In genomic region chr18:24553886-24554285, GRCh38 we compare ENCODE assay signal across 28 cellular contexts.
"Had no signal": no experiment of that assay in that cellular context is flagged by ENCODE, and none has a peak within 500 bp of the region (broad histone marks: within the 10 kb centered on the region; RNA-seq: fewer than 3 reads in every experiment).

No MANE protein-coding gene starts in this region.

- H3K4me1 Mint-ChIP-seq: activated B cell treated with CpG ODN at 0.5 μM for 24 hours; natural killer cell; stimulated activated effector memory CD8-positive, alpha-beta T cell treated with anti-CD3 and anti-CD28 coated beads, Interleukin-12 subunit alpha, Interleukin-12 subunit beta, amount 100 ng/mL, for 72 hours had no signal

- DNase-seq: activated B cell treated with CpG ODN at 0.5 μM for 24 hours; activated CD4-positive, alpha-beta T cell treated with anti-CD3 and anti-CD28 coated beads, Interleukin-2, amount 50 U/mL, for 1 hour; activated CD8-positive, alpha-beta T cell treated with anti-CD3 and anti-CD28 coated beads for 36 hours; activated naive CD4-positive, alpha-beta T cell; activated T-cell treated with anti-CD3 and anti-CD28 coated beads, Interleukin-2, amount 50 U/mL, for 4 hours; central memory CD4-positive, alpha-beta T cell; erythroblast; hippocampal formation; left lung; lower lobe of right lung; mesendoderm; natural killer cell; right lobe of liver; stimulated activated CD4-positive, alpha-beta T cell treated with anti-CD3 and anti-CD28 coated beads, Interleukin-4, amount 100 ng/mL, for 24 hours; T-helper 1 cell had no signal

- H3K27me3 ChIP-seq: breast epithelium, left lung, neutrophil, right lobe of liver, vagina had no signal

- H3K27me3 Mint-ChIP-seq: dendritic cell treated with granulocyte-macrophage colony-stimulating factor and Interleukin-4, amounts not matched to agents 40 ng/mL and 50 ng/mL, for 4 days had no signal

- H3K27ac ChIP-seq: breast epithelium, gastroesophageal sphincter, left lung, lower lobe of right lung, neutrophil, right lobe of liver, skin epidermis, thoracic aorta, vagina had no signal

- H3K4me3 ChIP-seq: breast epithelium, gastroesophageal sphincter, left lung, lower lobe of right lung, right lobe of liver, skin epidermis, thoracic aorta, vagina had no signal

- H3K9me3 Mint-ChIP-seq: activated B cell treated with CpG ODN at 0.5 μM for 24 hours; activated CD8-positive, alpha-beta T cell treated with anti-CD3 and anti-CD28 coated beads for 36 hours; activated naive CD4-positive, alpha-beta T cell treated with anti-CD3 and anti-CD28 coated beads, Interleukin-2, amount 50 U/mL, for 72 hours; activated T-cell treated with anti-CD3 and anti-CD28 coated beads, Interleukin-2, amount 50 U/mL, for 4 hours; activated T-helper 2 cell treated with anti-CD3 and anti-CD28 coated beads, Interferon-gamma antibody, Interleukin-2, Interleukin-4, amounts not matched to agents 10 μg/mL and 5 μg/mL and 100 μg/mL, durations not matched to agents 14 hours and 24 hours and 36 hours; dendritic cell treated with granulocyte-macrophage colony-stimulating factor and Interleukin-4, amounts not matched to agents 40 ng/mL and 50 ng/mL, for 4 days; natural killer cell; stimulated activated effector memory CD8-positive, alpha-beta T cell treated with anti-CD3 and anti-CD28 coated beads, Interleukin-12 subunit alpha, Interleukin-12 subunit beta, amount 100 ng/mL, for 72 hours; stimulated activated naive CD8-positive, alpha-beta T cell treated with anti-CD3 and anti-CD28 coated beads, Interleukin-15, Interleukin-2, amounts not matched to agents 100 ng/mL and 50 ng/mL, for 24 hours; T-helper 2 cell treated with Interferon-gamma antibody and Interleukin-4, amounts not matched to agents 5 μg/mL and 100 μg/mL, for 36 hours had no signal

- H3K9me3 ChIP-seq: breast epithelium, gastroesophageal sphincter, left lung, lower lobe of right lung, neutrophil, right lobe of liver, thoracic aorta, vagina had no signal

- H3K27ac Mint-ChIP-seq: activated B cell treated with CpG ODN at 0.5 μM for 24 hours; activated CD8-positive, alpha-beta T cell treated with anti-CD3 and anti-CD28 coated beads for 36 hours; activated naive CD4-positive, alpha-beta T cell treated with anti-CD3 and anti-CD28 coated beads, Interleukin-2, amount 50 U/mL, for 72 hours; activated T-helper 2 cell treated with anti-CD3 and anti-CD28 coated beads, Interferon-gamma antibody, Interleukin-2, Interleukin-4, amounts not matched to agents 10 μg/mL and 5 μg/mL and 100 μg/mL, durations not matched to agents 14 hours and 24 hours and 36 hours; dendritic cell treated with granulocyte-macrophage colony-stimulating factor and Interleukin-4, amounts not matched to agents 40 ng/mL and 50 ng/mL, for 4 days; natural killer cell; stimulated activated effector memory CD8-positive, alpha-beta T cell treated with anti-CD3 and anti-CD28 coated beads, Interleukin-12 subunit alpha, Interleukin-12 subunit beta, amount 100 ng/mL, for 72 hours; stimulated activated naive CD8-positive, alpha-beta T cell treated with anti-CD3 and anti-CD28 coated beads, Interleukin-15, Interleukin-2, amounts not matched to agents 100 ng/mL and 50 ng/mL, for 24 hours; T-helper 2 cell treated with Interferon-gamma antibody and Interleukin-4, amounts not matched to agents 5 μg/mL and 100 μg/mL, for 36 hours; type B pancreatic cell had no signal

- H3K4me3 Mint-ChIP-seq: activated B cell treated with CpG ODN at 0.5 μM for 24 hours; activated CD8-positive, alpha-beta T cell treated with anti-CD3 and anti-CD28 coated beads for 36 hours; activated T-cell treated with anti-CD3 and anti-CD28 coated beads, Interleukin-2, amount 50 U/mL, for 4 hours; dendritic cell treated with granulocyte-macrophage colony-stimulating factor and Interleukin-4, amounts not matched to agents 40 ng/mL and 50 ng/mL, for 4 days; natural killer cell; stimulated activated effector memory CD8-positive, alpha-beta T cell treated with anti-CD3 and anti-CD28 coated beads, Interleukin-12 subunit alpha, Interleukin-12 subunit beta, amount 100 ng/mL, for 72 hours; stimulated activated naive CD8-positive, alpha-beta T cell treated with anti-CD3 and anti-CD28 coated beads, Interleukin-15, Interleukin-2, amounts not matched to agents 100 ng/mL and 50 ng/mL, for 24 hours; T-helper 2 cell treated with Interferon-gamma antibody and Interleukin-4, amounts not matched to agents 5 μg/mL and 100 μg/mL, for 36 hours; type B pancreatic cell had no signal

- H3K36me3 Mint-ChIP-seq: activated naive CD4-positive, alpha-beta T cell treated with anti-CD3 and anti-CD28 coated beads, Interleukin-2, amount 50 U/mL, for 72 hours; natural killer cell; stimulated activated effector memory CD8-positive, alpha-beta T cell treated with anti-CD3 and anti-CD28 coated beads, Interleukin-12 subunit alpha, Interleukin-12 subunit beta, amount 100 ng/mL, for 72 hours had no signal

- H3K36me3 ChIP-seq: breast epithelium, gastroesophageal sphincter, left lung, lower lobe of right lung, neutrophil, right lobe of liver, thoracic aorta, vagina had no signal

- H3K4me1 ChIP-seq: breast epithelium, gastroesophageal sphincter, left lung, lower lobe of right lung, right lobe of liver, vagina had no signal
